Comparison of ENCODE assay signal across 1 cellular context in the genomic region with DNA sequence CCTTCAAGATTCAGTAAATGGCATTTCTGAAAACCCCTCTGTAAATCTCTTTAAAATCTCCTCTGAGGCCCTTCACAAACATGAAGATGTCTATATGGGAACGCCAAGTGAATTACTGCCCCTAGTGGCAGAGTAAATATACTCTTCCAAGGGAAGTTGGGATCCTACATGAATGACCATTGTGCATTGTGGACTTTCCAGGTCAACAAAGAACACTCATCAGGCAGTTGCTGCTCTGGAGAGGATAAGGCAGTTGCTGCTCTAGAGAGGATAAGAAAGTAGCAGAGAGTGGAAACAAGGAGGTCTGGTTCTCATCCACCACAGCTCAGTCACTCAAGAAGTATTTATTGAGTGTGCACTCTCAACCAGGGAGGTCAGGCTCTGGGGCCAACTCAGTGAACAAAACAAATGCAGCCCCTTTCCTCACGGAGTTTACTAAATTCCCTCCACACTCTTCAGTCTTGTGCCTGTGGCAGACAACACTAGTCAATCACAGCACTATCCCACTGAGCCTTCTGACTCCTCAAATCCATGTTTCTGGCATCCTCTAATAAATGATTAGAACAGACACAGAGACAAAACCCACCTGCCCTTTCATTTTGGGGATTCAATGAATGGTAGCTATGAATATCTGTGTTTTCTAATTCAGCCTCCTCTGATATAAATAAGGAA.
TF ChIP-seq lines count a peak whose summit lies in the region.

No MANE protein-coding gene starts in this region.

TF ChIP-seq in HepG2, 621 proteins besides CTCF, POLR2A, EP300 and RAD21 (continued from another document):
- TF ChIP-seq ZBTB26 (CRISPR knock-in tag; IDR thresholded peaks at IDR 0.05; ENCODE audit: borderline replicate concordance), result 0 out of 2 replicates have a peak, but pooled peaks have one; percentile 25
- 0 out of 2 replicates have a peak, but pooled peaks have one; percentile 12 for TF ChIP-seq FOXA3 (CRISPR knock-in tag; IDR thresholded peaks at IDR 0.05)
- TF ChIP-seq ZBTB10 (CRISPR knock-in tag; IDR thresholded peaks at IDR 0.05; ENCODE audit: borderline replicate concordance), result no peak
- peak; percentile 32 for TF ChIP-seq STAG1 (CRISPR knock-in tag; IDR thresholded peaks at IDR 0.05)
- TF ChIP-seq ZBTB20 (CRISPR knock-in tag; IDR thresholded peaks at IDR 0.05; ENCODE audit: borderline replicate concordance, low read depth), result no peak
